In the genomic region with DNA sequence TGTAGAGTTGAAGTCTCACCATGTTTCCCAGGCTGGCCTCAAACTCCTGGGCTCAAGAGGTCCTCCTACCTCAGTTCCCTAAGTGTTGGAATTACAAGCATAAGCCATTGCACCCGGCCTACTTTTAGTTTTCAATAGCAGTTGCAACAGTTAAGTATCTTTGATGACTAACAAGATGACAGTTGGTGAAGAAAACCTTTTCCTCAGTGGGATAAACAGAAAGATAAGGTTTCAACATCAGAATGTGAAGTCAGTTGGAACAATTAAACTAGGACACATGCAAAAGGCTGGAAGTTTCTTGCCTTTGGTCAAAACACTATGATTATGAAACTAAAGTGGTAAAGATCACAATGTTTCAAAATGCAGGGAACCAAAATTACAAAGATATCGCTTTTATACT, we compare ENCODE assay signal across 12 cellular contexts.
DNase-seq lines count a peak whose midpoint lies in the region; ATAC-seq and TF ChIP-seq lines count a peak whose summit lies in the region.
"Had no signal": no experiment of that assay in that cellular context is flagged by ENCODE, and none has a peak within 500 bp of the region (broad histone marks: within the 10 kb centered on the region; RNA-seq: fewer than 3 reads in every experiment).

No MANE protein-coding gene starts in this region.

- H3K4me1 ChIP-seq in right cardiac atrium (ENCODE audit: control insufficient read depth, insufficient read depth, low read length) (peaks cover 2% of the 10 kb centered on the region), vagina (peaks cover 40% of the 10 kb centered on the region)
- H3K4me1 ChIP-seq: A549 had no signal

- TF ChIP-seq CTCF in vagina (IDR thresholded peaks at IDR 0.05) = no peak

- no peak for TF ChIP-seq POLR2A in vagina (IDR thresholded peaks at IDR 0.05)

- peak; percentile 38 for ATAC-seq in Right ventricle myocardium superior (ENCODE audit: poor library complexity)
- ATAC-seq in right cardiac atrium = no peak
- ATAC-seq: A549, GM12878 had no signal

- H3K36me3 ChIP-seq in vagina = no peaks in the 10 kb centered on the region

- no peak overlapping the region for H3K27ac ChIP-seq in right cardiac atrium (ENCODE audit: low read length)
- H3K27ac ChIP-seq in vagina = peak overlapping the region; percentile 52
- H3K27ac ChIP-seq in substantia nigra (ENCODE audit: low read depth, low read length, poor library complexity, severe bottlenecking) = no peak overlapping the region
- H3K27ac ChIP-seq: A549 had no signal

- H3K9me3 ChIP-seq in right cardiac atrium (ENCODE audit: control insufficient read depth, low read length) (no peaks in the 10 kb centered on the region), vagina (no peaks in the 10 kb centered on the region)
- H3K9me3 ChIP-seq: A549 had no signal

- H3K27me3 ChIP-seq in right cardiac atrium (ENCODE audit: control insufficient read depth, insufficient read depth) (no peaks in the 10 kb centered on the region), vagina (no peaks in the 10 kb centered on the region)

- H3K4me3 ChIP-seq in right cardiac atrium (ENCODE audit: low read length) = no peak overlapping the region
- H3K4me3 ChIP-seq in vagina = no peak overlapping the region
- H3K4me3 ChIP-seq: A549, GM12878 had no signal

- DNase-seq in Right ventricle myocardium superior (no peak), right cardiac atrium (no peak), SKM-1 treated with dmso at 0.1 percent for 144 hours (lab: John Stamatoyannopoulos, UW; ENCODE audit: unreplicated experiment) (peak; percentile 30), kidney glomerular epithelial cell (lab: John Stamatoyannopoulos, UW) (peak; percentile 29), vagina (ENCODE audit: extremely low spot score in 2 of 2) (no peak), substantia nigra (lab: John Stamatoyannopoulos, UW) (no peak), islet precursor cell (no peak), cerebellar nuclear complex (lab: John Stamatoyannopoulos, UW) (no peak)
- DNase-seq: activated CD4-positive, alpha-beta T cell treated with anti-CD3 and anti-CD28 coated beads for 1 hour; SHP77 had no signal

- intact Hi-C loops in Right ventricle myocardium superior (cut with DNase I) (no loop called here), right cardiac atrium (cut with DNase I) (no loop called here), vagina (cut with DNase I) (loop anchor here (10.0 kb wide), 1 partner anchor 58 kb away; no protein-coding TSS in a partner anchor)

- 63% methylated on average over 2 of the region's 2 CpGs for WGBS in right cardiac atrium

Comparison
In these comparisons a context has a peak if more than half of its experiments do, and no peak if none do; other contexts are left out.
1. DNase-seq: peak in SKM-1 treated with dmso at 0.1 percent for 144 hours (single experiment) and kidney glomerular epithelial cell (single experiment); none in Right ventricle myocardium superior (single experiment), right cardiac atrium (0 of 3), vagina (0 of 2), substantia nigra (0 of 49), islet precursor cell (single experiment) and cerebellar nuclear complex (0 of 2).